In the genomic region with DNA sequence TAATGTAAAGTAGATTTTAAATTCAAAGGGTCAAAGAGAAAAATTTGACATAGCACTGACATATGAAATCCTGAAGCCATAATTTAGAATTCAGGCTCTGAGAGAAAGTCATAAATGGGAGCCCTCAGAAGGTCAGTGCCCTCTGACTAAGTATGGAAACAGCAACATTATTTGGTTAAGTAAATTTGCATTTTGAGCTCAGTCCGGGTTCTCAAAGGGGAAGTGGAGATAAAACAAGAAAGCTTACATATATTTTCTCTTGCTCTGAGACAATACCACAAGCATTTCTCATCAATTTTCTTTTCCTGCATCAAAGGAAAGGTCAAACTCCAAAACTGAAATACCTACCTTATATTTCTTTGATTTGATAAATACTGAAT, we compare ENCODE assay signal across 11 cellular contexts.
A peak's percentile ranks its signal among the peaks of the same experiment; 100 is the strongest.
DNase-seq lines count a peak whose midpoint lies in the region; ATAC-seq, FAIRE-seq and TF ChIP-seq lines count a peak whose summit lies in the region.
"Had no signal": no experiment of that assay in that cellular context is flagged by ENCODE, and none has a peak within 500 bp of the region (broad histone marks: within the 10 kb centered on the region; RNA-seq: fewer than 3 reads in every experiment).

No MANE protein-coding gene starts in this region.

- H3K23ac ChIP-seq in neuronal stem cell (ENCODE audit: low read depth, low read length, poor library complexity), result no peak overlapping the region

- FAIRE-seq in kidney (lab: Jason Lieb, UNC), result no peak

- H3K4me3 ChIP-seq in neuronal stem cell (ENCODE audit: low read length in 2 of 2), result no peak overlapping the region
- H3K4me3 ChIP-seq in kidney (ENCODE audit: low read length in 2 of 2), result no peak overlapping the region
- H3K4me3 ChIP-seq: gastrocnemius medialis, upper lobe of left lung had no signal

- H3K9ac ChIP-seq in neuronal stem cell (ENCODE audit: low read depth, low read length, poor library complexity) (no peak overlapping the region), kidney (ENCODE audit: low read length in 2 of 2) (no peak overlapping the region)

- no peak overlapping the region for H2BK12ac ChIP-seq in neuronal stem cell (ENCODE audit: low read length)

- H4K91ac ChIP-seq in neuronal stem cell (ENCODE audit: low read depth, low read length, poor library complexity), result no peak overlapping the region

- no peak overlapping the region for H2BK15ac ChIP-seq in neuronal stem cell (ENCODE audit: low read length)

- no peak overlapping the region for H2BK120ac ChIP-seq in neuronal stem cell (ENCODE audit: low read depth, low read length)

- H4K8ac ChIP-seq in neuronal stem cell (ENCODE audit: low read depth, low read length), result no peak overlapping the region

- no peak overlapping the region for H3K4me2 ChIP-seq in neuronal stem cell (ENCODE audit: insufficient read depth, low read length, poor library complexity, severe bottlenecking)

- no peak overlapping the region for H3K4ac ChIP-seq in neuronal stem cell (ENCODE audit: low read length)

- intact Hi-C loops in kidney (cut with DNase I), result no loop called here

- no peak overlapping the region for H2BK5ac ChIP-seq in neuronal stem cell (ENCODE audit: low read length)

- H3K36me3 ChIP-seq in neuronal stem cell (replicated peaks in 1 of 2; ENCODE audit: control insufficient read depth in 2 of 2, insufficient read depth in 2 of 2, low read length in 2 of 2), result peaks cover 0 to 4% of the 10 kb centered on the region in 2 donors
- peaks cover 0 to 3% of the 10 kb centered on the region in 2 donors for H3K36me3 ChIP-seq in kidney (ENCODE audit: control insufficient read depth in 1 of 2, insufficient read depth in 2 of 2, low read length in 2 of 2)
- H3K36me3 ChIP-seq: gastrocnemius medialis, upper lobe of left lung had no signal

- no peak overlapping the region for H3K18ac ChIP-seq in neuronal stem cell (ENCODE audit: low read length)

- no peaks in the 10 kb centered on the region for H3K79me1 ChIP-seq in neuronal stem cell (ENCODE audit: low read depth, low read length)

- H2AK5ac ChIP-seq in neuronal stem cell (ENCODE audit: low read depth, low read length), result no peak overlapping the region

- H3K14ac ChIP-seq in neuronal stem cell (ENCODE audit: low read length), result no peak overlapping the region

- no peak for TF ChIP-seq CTCF in kidney (IDR thresholded peaks at IDR 0.05; ENCODE audit: borderline replicate concordance, extremely low read depth, insufficient read depth)

- ATAC-seq in GM19023 (IDR thresholded peaks at IDR 0.05; ENCODE audit: unreplicated experiment), result peak; percentile 96
- peak; percentile 98 for ATAC-seq in HG02610 (IDR thresholded peaks at IDR 0.05; ENCODE audit: unreplicated experiment)
- peak; percentile 84 for ATAC-seq in HG03571 (IDR thresholded peaks at IDR 0.05; ENCODE audit: unreplicated experiment)
- ATAC-seq: gastrocnemius medialis had no signal

- no peak overlapping the region for H2AFZ ChIP-seq in neuronal stem cell (ENCODE audit: low read length)

- H3K27ac ChIP-seq in neuronal stem cell (replicated peaks; ENCODE audit: low read length) (peak overlapping the region; percentile 99), kidney (ENCODE audit: low read depth in 2 of 2, low read length in 2 of 2) (no peak overlapping the region)
- H3K27ac ChIP-seq: gastrocnemius medialis, upper lobe of left lung had no signal

- peaks cover 0 to 2% of the 10 kb centered on the region in 2 donors for H3K9me3 ChIP-seq in neuronal stem cell (replicated peaks in 1 of 2; ENCODE audit: control insufficient read depth in 2 of 2, insufficient read depth in 1 of 2, low read depth in 1 of 2, low read length in 2 of 2)
- H3K9me3 ChIP-seq in kidney (ENCODE audit: control insufficient read depth in 1 of 2, low read length in 2 of 2), result no peaks in the 10 kb centered on the region
- H3K9me3 ChIP-seq: gastrocnemius medialis, upper lobe of left lung had no signal

- no peak for DNase-seq in neuronal stem cell (ENCODE audit: low spot score)
- no peak for DNase-seq in iPS-NIHi11 (ENCODE audit: low spot score)
- DNase-seq in kidney, result no peak
- DNase-seq in activated CD8-positive, alpha-beta memory T cell treated with anti-CD3 and anti-CD28 coated beads, Interleukin-2, amount 50 U/mL, for 48 hours, result no peak
- no peak for DNase-seq in activated T-cell treated with anti-CD3 and anti-CD28 coated beads, Interleukin-2, amount 50 U/mL, for 1 hour
- DNase-seq: activated naive CD8-positive, alpha-beta T cell treated with anti-CD3 and anti-CD28 coated beads, Interleukin-2, amount 10 ng/mL, durations not matched to agents 7 days and 5 days; gastrocnemius medialis; upper lobe of left lung had no signal

- no CpG with 5 or more reads among the region's 1 CpG for WGBS in neuronal stem cell (ENCODE audit: extremely low coverage in 2 of 2, insufficient read length in 2 of 2, insufficient replicate concordance in 1 of 2), 2 donors

- H3K4me1 ChIP-seq in neuronal stem cell (ENCODE audit: control insufficient read depth in 2 of 2, insufficient read depth in 1 of 2, low read depth in 1 of 2, low read length in 2 of 2) (peaks cover 19 to 31% of the 10 kb centered on the region in 2 donors), kidney (ENCODE audit: control insufficient read depth in 1 of 2, insufficient read depth in 1 of 2, low read depth in 1 of 2, low read length in 2 of 2) (no peaks in the 10 kb centered on the region)
- H3K4me1 ChIP-seq: gastrocnemius medialis had no signal

- no peaks in the 10 kb centered on the region for H3K27me3 ChIP-seq in neuronal stem cell (ENCODE audit: control insufficient read depth in 3 of 3, insufficient read depth in 3 of 3, low read depth in 1 of 3, low read length in 3 of 3)
- H3K27me3 ChIP-seq: gastrocnemius medialis, upper lobe of left lung had no signal
